8 cellular contexts compared by ENCODE assay signal in genomic region chr2:10119601-10120157, GRCh38. TPM values are rescaled to one million over a fixed set of nuclear protein-coding genes. Genes with fewer than 3 reads are reported as not detected.
DNase-seq lines count a peak whose midpoint lies in the region; ATAC-seq, FAIRE-seq and TF ChIP-seq lines count a peak whose summit lies in the region.

No MANE protein-coding gene starts in this region.

- no peak overlapping the region for H4K8ac ChIP-seq in H9 (replicated peaks; ENCODE audit: insufficient read length, low read depth, low read length)

- no peaks in the 10 kb centered on the region for H3K36me3 ChIP-seq in small intestine (ENCODE audit: control insufficient read depth in 2 of 2, insufficient read depth in 2 of 2, low read length in 2 of 2)

- H3K4me3 ChIP-seq in WI38 (ENCODE audit: low read depth, low read length) (peak overlapping the region; percentile 82), right cardiac atrium (ENCODE audit: low read length) (peak overlapping the region; percentile 43), small intestine (ENCODE audit: low read depth in 1 of 2, low read length in 2 of 2) (peak overlapping the region in 1 of 2 donors; percentile 67)

- no peak overlapping the region for H2BK5ac ChIP-seq in H9 (ENCODE audit: insufficient read length, low read length)

- H3K27ac ChIP-seq in H9 (ENCODE audit: insufficient read length, low read depth, low read length), result peak overlapping the region; percentile 83
- H3K27ac ChIP-seq in right cardiac atrium (ENCODE audit: low read length), result peak overlapping the region; percentile 31
- peak overlapping the region; percentile 91 to 92 for H3K27ac ChIP-seq in small intestine (ENCODE audit: low read depth in 1 of 2, low read length in 1 of 2)

- DNase-seq in H9 (no peak), right cardiac atrium (no peak), small intestine (no peak), hepatic stellate cell (ENCODE audit: low spot score) (no peak), mucosa of gallbladder (ENCODE audit: low spot score) (no peak), SHP77 (lab: John Stamatoyannopoulos, UW) (no peak)

- no peak for ATAC-seq in right cardiac atrium
- ATAC-seq in GM19023 (IDR thresholded peaks at IDR 0.05; ENCODE audit: unreplicated experiment), result no peak

- peaks cover 19 to 23% of the 10 kb centered on the region in 2 experiments for H3K4me1 Mint-ChIP-seq in H9

- no peak overlapping the region for H2BK120ac ChIP-seq in H9 (ENCODE audit: low read depth, low read length, poor library complexity, severe bottlenecking)

- H3K27me3 ChIP-seq in H9 (ENCODE audit: insufficient read depth, low read length) (no peaks in the 10 kb centered on the region), right cardiac atrium (ENCODE audit: control insufficient read depth, insufficient read depth) (no peaks in the 10 kb centered on the region), small intestine (ENCODE audit: control insufficient read depth in 2 of 2, insufficient read depth in 2 of 2, low read length in 2 of 2) (no peaks in the 10 kb centered on the region)

- WGBS in H9 (ENCODE audit: extremely low coverage, insufficient read length, low lambda C conversion rate), result no CpG with 5 or more reads among the region's 14 CpGs
- 78% methylated on average over 14 of the region's 14 CpGs for WGBS in right cardiac atrium
- 59 to 78% (median 68%) methylated on average over 14 of the region's 14 CpGs for WGBS in small intestine, 3 donors

- H3K9ac ChIP-seq in H9 (ENCODE audit: extremely low read depth, insufficient read length, low read length), result no peak overlapping the region

- H3K23me2 ChIP-seq in H9 (ENCODE audit: insufficient read length, low read depth, low read length, poor library complexity, severe bottlenecking), result peaks cover 27% of the 10 kb centered on the region

- peaks cover 2% of the 10 kb centered on the region for H3K79me1 ChIP-seq in H9 (ENCODE audit: insufficient read depth, low read depth, low read length, poor library complexity, severe bottlenecking)

- H3K9me3 ChIP-seq in H9 (ENCODE audit: control insufficient read depth, low read depth, low read length) (no peaks in the 10 kb centered on the region), right cardiac atrium (ENCODE audit: control insufficient read depth, low read length) (no peaks in the 10 kb centered on the region), small intestine (ENCODE audit: control insufficient read depth, low read depth) (no peaks in the 10 kb centered on the region)

- no peak for FAIRE-seq in small intestine (lab: Jason Lieb, UNC)

- H2AFZ ChIP-seq in H9 (ENCODE audit: low read length), result no peak overlapping the region

- no peak overlapping the region for H3T11ph ChIP-seq in H9 (ENCODE audit: low read length)

- H3K14ac ChIP-seq in H9 (ENCODE audit: insufficient read depth, low read length), result no peak overlapping the region; the same call in 1 of the 2 replicates

- no peaks in the 10 kb centered on the region for H3K27me3 Mint-ChIP-seq in H9 (ENCODE audit: low read depth)

- no peak overlapping the region for H3K4ac ChIP-seq in H9 (ENCODE audit: low read depth, low read length)

- no peak overlapping the region for H4K91ac ChIP-seq in H9 (ENCODE audit: insufficient read length, low read depth, low read length)

- peak overlapping the region; percentile 79 for H3K4me2 ChIP-seq in H9 (ENCODE audit: insufficient read depth, insufficient read length, low read length)

- no peaks in the 10 kb centered on the region for H3K9me3 Mint-ChIP-seq in H9

- H3K18ac ChIP-seq in H9 (ENCODE audit: insufficient read length, low read depth, low read length), result no peak overlapping the region

- H2BK15ac ChIP-seq in H9 (ENCODE audit: low read depth, low read length), result no peak overlapping the region

- H3K4me1 ChIP-seq in H9 (ENCODE audit: insufficient read depth, low read length) (no peaks in the 10 kb centered on the region), right cardiac atrium (ENCODE audit: control insufficient read depth, insufficient read depth, low read length) (peaks cover 3% of the 10 kb centered on the region), small intestine (ENCODE audit: control insufficient read depth in 2 of 2, insufficient read depth in 1 of 2, low read depth in 1 of 2, low read length in 1 of 2) (peaks cover 0 to 3% of the 10 kb centered on the region in 2 donors)

- intact Hi-C loops in right cardiac atrium (cut with DNase I), result loop anchor here in 1 of 4 donors (5.0 kb wide), 1 partner anchor 293 kb away; no protein-coding TSS in a partner anchor

- H2AK5ac ChIP-seq in H9 (ENCODE audit: insufficient read length, low read length), result no peak overlapping the region

- H2BK12ac ChIP-seq in H9 (ENCODE audit: insufficient read length, low read depth, low read length), result no peak overlapping the region

- H3K56ac ChIP-seq in H9 (ENCODE audit: insufficient read length, low read depth, low read length), result no peak overlapping the region

- peak overlapping the region in 1 of 3 experiments; percentile 98; a peak in 1 of 7 replicates for H3K27ac Mint-ChIP-seq in H9

- H3K4me3 Mint-ChIP-seq in H9, result peak overlapping the region; percentile 87 to 94

- no peaks in the 10 kb centered on the region for H4K20me1 ChIP-seq in H9 (ENCODE audit: control insufficient read depth, insufficient read depth, insufficient read length)

- H4K5ac ChIP-seq in H9 (ENCODE audit: insufficient read length, low read depth, low read length), result no peak overlapping the region

- TF ChIP-seq CTCF in H9 (conservative IDR thresholded peaks at IDR 0.05) (no peak), WI38 (IDR thresholded peaks at IDR 0.05; ENCODE audit: low read depth, low read length) (no peak)

- H3K23ac ChIP-seq in H9 (ENCODE audit: insufficient read length, low read depth, low read length), result no peak overlapping the region

- H3K79me2 ChIP-seq in H9 (ENCODE audit: insufficient read depth, low read length), result peaks cover 6% of the 10 kb centered on the region; the same call in 1 of the 2 replicates

- peaks cover 15 to 17% (median 16%) of the 10 kb centered on the region in 3 experiments for H3K36me3 Mint-ChIP-seq in H9 (ENCODE audit: insufficient read depth in 1 of 3, low read depth in 3 of 3)

- no peak overlapping the region for H2BK20ac ChIP-seq in H9 (ENCODE audit: low read depth, low read length, poor library complexity, severe bottlenecking)

RNA-seq across cellular contexts. Expression of gene RRM2, which starts 2.9 kb away (rescaled TPM):
- total RNA-seq in H9 (2021) (163 and 176 TPM in 2 replicates), right cardiac atrium (1 to 10 TPM in 3 of 4 donors, under 1 TPM in 1; 0.37 to 6.1 (median 2.7) TPM), mucosa of gallbladder (5.4 TPM)
- polyA plus RNA-seq in right cardiac atrium (0.54 TPM), small intestine (10 to 100 TPM in 1 of 3 donors, 1 to 10 TPM in 2; 5.4 to 62.9 (median 6.3) TPM)

RNA-seq across cellular contexts. Expression of gene CYS1, which starts 39.5 kb away (rescaled TPM):
- total RNA-seq in H9 (2021) (0.07 and 0.35 TPM in 2 replicates), right cardiac atrium (10 to 100 TPM in 1 of 4 donors, 1 to 10 TPM in 3; 4.9 to 13.3 (median 7.2) TPM), mucosa of gallbladder (27.8 TPM)
- polyA plus RNA-seq in right cardiac atrium (6.7 TPM), small intestine (under 1 TPM in 2 of 3 donors, not detected in 1; 0.54 to 0.76 TPM)

Comparison
In these comparisons a context has a peak if more than half of its experiments do, and no peak if none do; other contexts are left out.
1. H3K27ac ChIP-seq: peak in every context shown above with its lines; median percentile 92 in small intestine; 83 in H9; 31 in right cardiac atrium.
2. RNA of gene RRM2, which starts 2.9 kb away (total RNA-seq): 163 to 176 TPM in H9; 5.4 TPM in mucosa of gallbladder (single experiment) and 0.37 to 6.1 TPM in right cardiac atrium; every median in the first group is over 10 times any median in the second.